12 cellular contexts compared by ENCODE assay signal in genomic region chr2:196586511-196586991, GRCh38. TPM values are rescaled to one million over a fixed set of nuclear protein-coding genes. Genes with fewer than 3 reads are reported as not detected.
DNase-seq lines count a peak whose midpoint lies in the region; ATAC-seq and TF ChIP-seq lines count a peak whose summit lies in the region.
"Had no signal": no experiment of that assay in that cellular context is flagged by ENCODE, and none has a peak within 500 bp of the region (broad histone marks: within the 10 kb centered on the region; RNA-seq: fewer than 3 reads in every experiment).

No MANE protein-coding gene starts in this region.

- H3K27ac ChIP-seq in right cardiac atrium (ENCODE audit: low read length) = no peak overlapping the region
- H3K27ac ChIP-seq in right atrium auricular region = no peak overlapping the region
- no peak overlapping the region for H3K27ac ChIP-seq in Panc1 (ENCODE audit: low read length)
- peak overlapping the region; percentile 90 for H3K27ac ChIP-seq in temporal lobe (ENCODE audit: low read depth, low read length)
- H3K27ac ChIP-seq: tibial artery had no signal

- BruUV-seq in Panc1 (replicated peaks; lab: Mats Ljungman, UMichigan) = no TSS peak

- TF ChIP-seq CTCF in right atrium auricular region (IDR thresholded peaks at IDR 0.05) = no peak
- no peak for TF ChIP-seq CTCF in Panc1 (IDR thresholded peaks at IDR 0.05)

- DNase-seq in right cardiac atrium (no peak), right atrium auricular region (ENCODE audit: low spot score) (no peak), Panc1 (ENCODE audit: low read depth, low spot score) (no peak), fibroblast of gingiva (ENCODE audit: low read depth) (peak; percentile 69)
- DNase-seq: activated effector memory CD4-positive, alpha-beta T cell treated with Interleukin-2 at 50 U/mL for 16 hours; CD4-positive, CD25-positive, alpha-beta regulatory T cell; tibial artery had no signal

- POLR2A ChIA-PET in Panc1 (lab: Charles Lee) = no interaction called here

- intact Hi-C loops in right cardiac atrium (cut with DNase I) = loop anchor here in 1 of 4 donors (10.0 kb wide), 1 partner anchor 102 kb away; no protein-coding TSS in a partner anchor
- intact Hi-C loops in Panc1 (cut with micrococcal nuclease; ENCODE audit: unreplicated experiment) = no loop called here

- ATAC-seq in right cardiac atrium (peak; percentile 37 to 46), Panc1 (peak; percentile 62; the same call in 1 of the 2 replicates), GM19351 (IDR thresholded peaks at IDR 0.05; ENCODE audit: unreplicated experiment) (no peak), GM21723 (IDR thresholded peaks at IDR 0.05; ENCODE audit: unreplicated experiment) (no peak), HG03045 (IDR thresholded peaks at IDR 0.05; ENCODE audit: unreplicated experiment) (no peak)
- ATAC-seq: sciatic nerve had no signal

- H3K4me1 ChIP-seq in right cardiac atrium (ENCODE audit: control insufficient read depth, insufficient read depth, low read length) (no peaks in the 10 kb centered on the region), right atrium auricular region (no peaks in the 10 kb centered on the region), Panc1 (ENCODE audit: control insufficient read depth, insufficient read depth, low read length) (peaks cover 21% of the 10 kb centered on the region)
- H3K4me1 ChIP-seq: tibial artery had no signal

- CTCF ChIA-PET in Panc1 (lab: Charles Lee) = interaction anchor here (0.7 kb wide), 1 partner anchor 770 kb away, joined by 3 read pairs; no protein-coding TSS in a partner anchor

- 21% methylated on average over 6 of the region's 6 CpGs for WGBS in right cardiac atrium

- H3K4me3 ChIP-seq in right cardiac atrium (ENCODE audit: low read length) (no peak overlapping the region), right atrium auricular region (no peak overlapping the region), Panc1 (ENCODE audit: low read depth in 2 of 2, low read length in 2 of 2) (no peak overlapping the region)
- H3K4me3 ChIP-seq: tibial artery had no signal

- H3K27me3 ChIP-seq in right cardiac atrium (ENCODE audit: control insufficient read depth, insufficient read depth) = no peaks in the 10 kb centered on the region
- no peaks in the 10 kb centered on the region for H3K27me3 ChIP-seq in right atrium auricular region
- H3K27me3 ChIP-seq in Panc1 (ENCODE audit: control insufficient read depth, insufficient read depth, low read length) = no peaks in the 10 kb centered on the region
- H3K27me3 ChIP-seq: tibial artery had no signal

- in situ Hi-C loops in Panc1 (cut with HindIII; ENCODE audit: low pct_unique_long_range_greater_than_20kb, low sequenced_read_pairs) = no loop called here

- H3K9me3 ChIP-seq in right cardiac atrium (ENCODE audit: control insufficient read depth, low read length) (no peaks in the 10 kb centered on the region), right atrium auricular region (no peaks in the 10 kb centered on the region), Panc1 (ENCODE audit: control insufficient read depth, insufficient read depth, low read depth, low read length) (no peaks in the 10 kb centered on the region)
- H3K9me3 ChIP-seq: tibial artery had no signal

- H3K36me3 ChIP-seq in right atrium auricular region (no peaks in the 10 kb centered on the region), Panc1 (ENCODE audit: control insufficient read depth, insufficient read depth, low read length) (no peaks in the 10 kb centered on the region)
- H3K36me3 ChIP-seq: tibial artery had no signal

RNA-seq across cellular contexts. Expression of gene HECW2, which starts 6.8 kb away (rescaled TPM):
- total RNA-seq in right cardiac atrium (10 to 100 TPM; 21.2 to 28.2 (median 25.3) TPM), right atrium auricular region (10 to 100 TPM; 11.6 to 17.9 TPM), Panc1 (2021; ENCODE audit: unreplicated experiment) (11.1 TPM), temporal lobe (28.0 TPM)
- 6.1 TPM for polyA plus RNA-seq in right cardiac atrium
- 4.3 TPM for polyA plus RNA-seq in Panc1 (2012; ENCODE audit: insufficient read length)

RNA-seq across cellular contexts. Expression of gene CCDC150, which starts 53.0 kb away (rescaled TPM):
- total RNA-seq in right cardiac atrium (1 to 10 TPM in 3 of 4 donors, under 1 TPM in 1; 0.94 to 1.6 (median 1.3) TPM), right atrium auricular region (under 1 TPM; 0.56 to 0.79 TPM), Panc1 (2021; ENCODE audit: unreplicated experiment) (19.0 TPM), temporal lobe (3.4 TPM)
- polyA plus RNA-seq in right cardiac atrium = 0.38 TPM
- polyA plus RNA-seq in Panc1 (2012; ENCODE audit: insufficient read length) = 4.2 TPM

Comparison
In these comparisons a context has a peak if more than half of its experiments do, and no peak if none do; other contexts are left out.
1. ATAC-seq: peak in right cardiac atrium (2 of 2) and Panc1 (single experiment); none in GM19351 (single experiment), GM21723 (single experiment) and HG03045 (single experiment).